16 cellular contexts compared by ENCODE assay signal in the genomic region with DNA sequence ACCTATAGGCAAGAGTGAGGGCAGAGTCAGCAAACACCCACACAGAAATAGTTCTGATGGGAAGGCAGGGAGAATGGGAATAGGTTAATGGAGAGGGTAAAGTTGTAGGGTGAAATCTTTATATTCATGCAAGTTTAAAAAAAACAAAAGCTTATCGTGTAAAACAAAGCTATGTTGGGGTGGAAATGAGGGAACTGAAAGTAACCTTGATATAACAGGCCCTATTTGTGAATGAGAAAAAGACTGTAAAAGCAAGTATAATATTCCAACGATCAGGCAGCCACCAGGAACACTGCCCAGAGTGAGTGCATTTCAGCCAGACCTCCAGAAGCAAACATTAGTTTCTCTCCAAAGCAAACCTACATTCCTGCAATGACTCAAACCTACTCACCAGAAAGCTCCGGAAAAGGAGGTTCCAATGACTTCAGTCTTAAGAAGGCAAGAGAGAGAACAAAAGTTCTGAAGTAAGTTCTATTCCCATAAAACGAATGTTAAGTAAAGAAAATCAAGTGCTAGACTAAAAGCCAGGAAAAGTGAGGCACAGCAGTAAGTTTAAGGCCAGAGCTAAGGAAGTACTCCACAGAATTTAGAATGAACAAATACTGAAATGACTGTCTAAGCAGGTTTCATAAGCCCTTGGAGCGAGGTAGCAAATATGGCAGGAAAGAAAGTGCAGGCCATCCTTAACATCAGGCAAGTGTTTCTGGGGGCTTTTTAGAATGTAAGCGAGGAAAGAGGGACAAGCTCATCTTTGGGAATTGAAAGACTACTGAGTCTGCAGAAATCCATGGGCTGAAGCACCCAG.
A peak's percentile ranks its signal among the peaks of the same experiment; 100 is the strongest.
DNase-seq lines count a peak whose midpoint lies in the region; ATAC-seq, FAIRE-seq and TF ChIP-seq lines count a peak whose summit lies in the region.
"Had no signal": no experiment of that assay in that cellular context is flagged by ENCODE, and none has a peak within 500 bp of the region (broad histone marks: within the 10 kb centered on the region; RNA-seq: fewer than 3 reads in every experiment).

No MANE protein-coding gene starts in this region.

- no peaks in the 10 kb centered on the region for H3K9me3 ChIP-seq in CD8-positive, alpha-beta T cell (ENCODE audit: low read length)
- H3K9me3 ChIP-seq: lower lobe of right lung, vagina had no signal

- FAIRE-seq in bronchial epithelial cell (lab: Jason Lieb, UNC) = no peak

- no peaks in the 10 kb centered on the region for H3K27me3 Mint-ChIP-seq in neural crest cell (ENCODE audit: low read depth)
- no peaks in the 10 kb centered on the region for H3K27me3 Mint-ChIP-seq in CD8-positive, alpha-beta T cell (ENCODE audit: low read depth)

- H3K4me1 ChIP-seq in CD8-positive, alpha-beta T cell (ENCODE audit: insufficient read depth, low read length) = no peaks in the 10 kb centered on the region
- H3K4me1 ChIP-seq: lower lobe of right lung, vagina had no signal

- H3K9me3 Mint-ChIP-seq in neural crest cell = no peaks in the 10 kb centered on the region
- H3K9me3 Mint-ChIP-seq in CD8-positive, alpha-beta T cell = peaks cover 3% of the 10 kb centered on the region
- H3K9me3 Mint-ChIP-seq: activated naive CD4-positive, alpha-beta T cell treated with anti-CD3 and anti-CD28 coated beads, Interleukin-2, amount 50 U/mL, for 72 hours had no signal

- POLR2A ChIA-PET in CD8-positive, alpha-beta T cell (lab: Charles Lee) = no interaction called here

- H3K27ac ChIP-seq in CD8-positive, alpha-beta T cell (ENCODE audit: low read depth, low read length) = no peak overlapping the region
- H3K27ac ChIP-seq: lower lobe of right lung, vagina, WERI-Rb-1 had no signal

- no peaks in the 10 kb centered on the region for H3K27me3 ChIP-seq in bronchial epithelial cell (ENCODE audit: control insufficient read depth, insufficient read depth, low read length)
- no peaks in the 10 kb centered on the region for H3K27me3 ChIP-seq in CD8-positive, alpha-beta T cell (ENCODE audit: insufficient read depth, low read length)
- H3K27me3 ChIP-seq: vagina had no signal

- peaks cover 10% of the 10 kb centered on the region for H3K4me1 Mint-ChIP-seq in neural crest cell
- H3K4me1 Mint-ChIP-seq in CD8-positive, alpha-beta T cell (ENCODE audit: low read depth) = no peaks in the 10 kb centered on the region

- no peaks in the 10 kb centered on the region for H3K36me3 ChIP-seq in bronchial epithelial cell (ENCODE audit: control insufficient read depth, insufficient read depth, low read length)
- H3K36me3 ChIP-seq in CD8-positive, alpha-beta T cell (ENCODE audit: insufficient read depth, low read length) = no peaks in the 10 kb centered on the region
- H3K36me3 ChIP-seq: lower lobe of right lung, vagina, WERI-Rb-1 had no signal

- H3K4me3 Mint-ChIP-seq in neural crest cell = no peak overlapping the region
- H3K4me3 Mint-ChIP-seq in CD8-positive, alpha-beta T cell = no peak overlapping the region

- H3K36me3 Mint-ChIP-seq in neural crest cell (ENCODE audit: low read depth) = no peaks in the 10 kb centered on the region
- H3K36me3 Mint-ChIP-seq in CD8-positive, alpha-beta T cell = no peaks in the 10 kb centered on the region
- H3K36me3 Mint-ChIP-seq: activated naive CD4-positive, alpha-beta T cell treated with anti-CD3 and anti-CD28 coated beads, Interleukin-2, amount 50 U/mL, for 72 hours had no signal

- intact Hi-C loops in CD8-positive, alpha-beta T cell (cut with DNase I, micrococcal nuclease) = no loop called here

- no peak for ATAC-seq in CD8-positive, alpha-beta T cell
- ATAC-seq in HG03139 (IDR thresholded peaks at IDR 0.05; ENCODE audit: unreplicated experiment) (no peak), omental fat pad (ENCODE audit: low FRiP score) (no peak)
- ATAC-seq: lower lobe of right lung had no signal

- no peak for TF ChIP-seq POLR2A in erythroblast (IDR thresholded peaks at IDR 0.05; ENCODE audit: low read length)

- no peak overlapping the region for H3K4me3 ChIP-seq in bronchial epithelial cell (ENCODE audit: low read depth, low read length)
- no peak overlapping the region for H3K4me3 ChIP-seq in CD8-positive, alpha-beta T cell (ENCODE audit: low read depth, low read length)
- H3K4me3 ChIP-seq: lower lobe of right lung, vagina had no signal

- TF ChIP-seq CTCF in bronchial epithelial cell (IDR thresholded peaks at IDR 0.05; ENCODE audit: insufficient read depth, low read length, severe bottlenecking) (no peak), neural crest cell (conservative IDR thresholded peaks at IDR 0.05) (no peak), omental fat pad (IDR thresholded peaks at IDR 0.05) (no peak)
- TF ChIP-seq CTCF in CD8-positive, alpha-beta T cell (IDR thresholded peaks at IDR 0.05) = no peak

- peak overlapping the region; percentile 22 for H3K27ac Mint-ChIP-seq in neural crest cell (ENCODE audit: unreplicated experiment)
- no peak overlapping the region for H3K27ac Mint-ChIP-seq in CD8-positive, alpha-beta T cell
- H3K27ac Mint-ChIP-seq: activated naive CD4-positive, alpha-beta T cell treated with anti-CD3 and anti-CD28 coated beads, Interleukin-2, amount 50 U/mL, for 72 hours had no signal

- CTCF ChIA-PET in CD8-positive, alpha-beta T cell (lab: Charles Lee) = no interaction called here

- DNase-seq in AG08395 (ENCODE audit: low spot score) (peak; percentile 55), HS-5 (ENCODE audit: low read depth) (peak; percentile 29), bronchial epithelial cell (ENCODE audit: low read depth) (peak; percentile 12), neural crest cell (ENCODE audit: low read depth, low spot score) (no peak), erythroblast (lab: John Stamatoyannopoulos, UW) (no peak), omental fat pad (ENCODE audit: low spot score) (no peak)
- no peak for DNase-seq in CD8-positive, alpha-beta T cell
- DNase-seq: DMS79; effector CD4-positive, alpha-beta T cell; lower lobe of right lung; NCI-H1417 treated with DMSO at 0.1 percent for 48 hours; occipital lobe; WERI-Rb-1 had no signal

Comparison
In these comparisons a context has a peak if more than half of its experiments do, and no peak if none do; other contexts are left out.
1. DNase-seq: peak in AG08395 (single experiment), HS-5 (single experiment) and bronchial epithelial cell (single experiment); none in neural crest cell (single experiment), CD8-positive, alpha-beta T cell (0 of 7), erythroblast (0 of 2) and omental fat pad (single experiment).